2 cellular contexts compared by ENCODE assay signal in genomic region chr12:53337998-53338397, GRCh38.
TF ChIP-seq lines count a peak whose summit lies in the region.

No MANE protein-coding gene starts in this region.

TF ChIP-seq in GM23338, 12 proteins besides CTCF, POLR2A, EP300 and RAD21:
- TF ChIP-seq ZNF331 (CRISPR knock-in tag; IDR thresholded peaks at IDR 0.05; ENCODE audit: low read depth) (no peak), NANOG (IDR thresholded peaks at IDR 0.05; ENCODE audit: borderline replicate concordance) (no peak), EZH2 (IDR thresholded peaks at IDR 0.05; ENCODE audit: low read depth, unreplicated experiment) (no peak), EZH2phosphoT487 (IDR thresholded peaks at IDR 0.05; ENCODE audit: unreplicated experiment) (no peak), ZNF114 (CRISPR knock-in tag; IDR thresholded peaks at IDR 0.05) (no peak), JUNB (IDR thresholded peaks at IDR 0.05; ENCODE audit: unreplicated experiment) (no peak), ZNF462 (CRISPR knock-in tag; IDR thresholded peaks at IDR 0.05) (no peak)

TF ChIP-seq in K562, 482 proteins besides CTCF, POLR2A, EP300 and RAD21:
- TF ChIP-seq TOE1 (IDR thresholded peaks at IDR 0.05; ENCODE audit: borderline replicate concordance) = no peak
- no peak for TF ChIP-seq TOE1 (CRISPR knock-in tag; IDR thresholded peaks at IDR 0.05; ENCODE audit: borderline replicate concordance, low read depth)
- TF ChIP-seq CEBPG (CRISPR knock-in tag; IDR thresholded peaks at IDR 0.05) = no peak
- TF ChIP-seq CEBPG (tag; conservative IDR thresholded peaks at IDR 0.05 in 1 of 2, IDR thresholded peaks at IDR 0.05 in 1 of 2) = no peak
- TF ChIP-seq SMAD3 (CRISPR knock-in tag; conservative IDR thresholded peaks at IDR 0.05) = no peak
- TF ChIP-seq HBP1 (CRISPR knock-in tag; IDR thresholded peaks at IDR 0.05) = no peak
- TF ChIP-seq NCOR1 (IDR thresholded peaks at IDR 0.05) = peak; percentile 51
- peak; percentile 55; the same call in 1 of the 2 replicates for TF ChIP-seq SPI1 (IDR thresholded peaks at IDR 0.05; ENCODE audit: borderline replicate concordance, low read depth, low read length)
- TF ChIP-seq L3MBTL2 (IDR thresholded peaks at IDR 0.05) = no peak
- peak; percentile 82 for TF ChIP-seq ZNF263 (CRISPR knock-in tag; IDR thresholded peaks at IDR 0.05; ENCODE audit: borderline replicate concordance)
- TF ChIP-seq ZNF740 (CRISPR knock-in tag; IDR thresholded peaks at IDR 0.05) = peak; percentile 79; the same call in 1 of the 2 replicates
- TF ChIP-seq ZNF740 (tag; IDR thresholded peaks at IDR 0.05) = no peak
- no peak for TF ChIP-seq GABPB1 (CRISPR knock-in tag; IDR thresholded peaks at IDR 0.05)
- no peak for TF ChIP-seq NFATC3 (IDR thresholded peaks at IDR 0.05)
- TF ChIP-seq MEF2A (IDR thresholded peaks at IDR 0.05; ENCODE audit: control insufficient read depth, low read depth, low read length) = peak; percentile 48; the same call in 1 of the 2 replicates
- TF ChIP-seq ZNF354B (CRISPR knock-in tag; IDR thresholded peaks at IDR 0.05) = no peak
- no peak for TF ChIP-seq ELK1 (CRISPR knock-in tag; IDR thresholded peaks at IDR 0.05)
- TF ChIP-seq SP2 (IDR thresholded peaks at IDR 0.05; ENCODE audit: extremely low read depth, low read depth, low read length, poor library complexity, severe bottlenecking) = no peak
- TF ChIP-seq VEZF1 (CRISPR knock-in tag; IDR thresholded peaks at IDR 0.05) = peak; percentile 27; the same call in 1 of the 2 replicates
- TF ChIP-seq PKNOX1 (IDR thresholded peaks at IDR 0.05) = no peak
- no peak for TF ChIP-seq IRF9 (tag; IDR thresholded peaks at IDR 0.05)
- TF ChIP-seq MTA3 (IDR thresholded peaks at IDR 0.05; ENCODE audit: borderline replicate concordance) = no peak
- no peak for TF ChIP-seq MLX (CRISPR knock-in tag; conservative IDR thresholded peaks at IDR 0.05)
- no peak for TF ChIP-seq ZNF224 (CRISPR knock-in tag; IDR thresholded peaks at IDR 0.05)
- TF ChIP-seq HNRNPK (IDR thresholded peaks at IDR 0.05; ENCODE audit: low read depth, low read length, poor library complexity, severe bottlenecking) = no peak
- TF ChIP-seq RHOXF2B (CRISPR knock-in tag; conservative IDR thresholded peaks at IDR 0.05) = no peak
- TF ChIP-seq MTA1 (IDR thresholded peaks at IDR 0.05; ENCODE audit: borderline replicate concordance) = no peak
- TF ChIP-seq ZNF511 (CRISPR knock-in tag; IDR thresholded peaks at IDR 0.05) = no peak
- peak; percentile 64 for TF ChIP-seq EGR1 (conservative IDR thresholded peaks at IDR 0.05)
- TF ChIP-seq ELF1 (tag; IDR thresholded peaks at IDR 0.05) = no peak
- no peak for TF ChIP-seq ADNP (tag; IDR thresholded peaks at IDR 0.05)
- no peak for TF ChIP-seq SIN3B (IDR thresholded peaks at IDR 0.05; ENCODE audit: low read depth)
- TF ChIP-seq CEBPB (tag; IDR thresholded peaks at IDR 0.05) = no peak
